Comparison of ENCODE assay signal across 25 cellular contexts in genomic region chr12:68063900-68064590, GRCh38.
"Had no signal": no experiment of that assay in that cellular context is flagged by ENCODE, and none has a peak within 500 bp of the region (broad histone marks: within the 10 kb centered on the region; RNA-seq: fewer than 3 reads in every experiment).

No MANE protein-coding gene starts in this region.

- DNase-seq: heart left ventricle; hypothalamus; immature natural killer cell; left ventricle myocardium inferior; mesendoderm; naive thymus-derived CD4-positive, alpha-beta T cell; occipital lobe; psoas muscle; small intestine; spleen; stimulated activated CD4-positive, alpha-beta T cell treated with anti-CD3 and anti-CD28 coated beads, Interleukin-2, amount 100 ng/mL, for 48 hours; stimulated activated CD4-positive, alpha-beta T cell treated with anti-CD3 and anti-CD28 coated beads, Interleukin-4, amount 100 ng/mL, for 4 hours; stimulated activated CD8-positive, alpha-beta memory T cell treated with anti-CD3 and anti-CD28 coated beads, Interleukin-4, amount 100 ng/mL, for 48 hours; stimulated activated naive CD4-positive, alpha-beta T cell treated with Interleukin-2 at 50 U/mL for 16 hours; stomach; uterus had no signal

- H3K27ac ChIP-seq: heart left ventricle, left ventricle myocardium inferior, neutrophil, parathyroid adenoma, psoas muscle, spleen, stomach, thoracic aorta, tibial nerve, uterus had no signal

- H3K27me3 ChIP-seq: heart left ventricle, neutrophil, spleen, stomach, tibial nerve, uterus had no signal

- H2AFZ ChIP-seq: parathyroid adenoma had no signal

- H3K4me3 ChIP-seq: heart left ventricle, left ventricle myocardium inferior, lung, psoas muscle, spleen, stomach, thoracic aorta, tibial nerve, uterus had no signal

- FAIRE-seq: islet of Langerhans, small intestine had no signal

- ATAC-seq: heart left ventricle; naive thymus-derived CD4-positive, alpha-beta T cell; natural killer cell treated with Interleukin-12 subunit alpha and Interleukin-12 subunit beta and Interleukin-15 and Interleukin-18, amount 100 ng/mL, for 72 hours; psoas muscle; sciatic nerve; stimulated activated memory B cell treated with anti-CD40 and anti-IgM and Interleukin-4, amounts not matched to agents 10 μg/mL and 1 μg/mL and 100 μg/mL, for 72 hours had no signal

- H3K36me3 ChIP-seq: heart left ventricle, left ventricle myocardium inferior, neutrophil, spleen, stomach, thoracic aorta, tibial nerve, uterus had no signal

- H3K9ac ChIP-seq: parathyroid adenoma had no signal

- H3K4me1 ChIP-seq: heart left ventricle, left ventricle myocardium inferior, parathyroid adenoma, psoas muscle, stomach, tibial nerve, uterus had no signal

- H3K9me3 ChIP-seq: neutrophil, thoracic aorta, uterus had no signal
